ENCODE assay signal across 8 cellular contexts in genomic region chr9:94783121-94783664, GRCh38. TPM values are rescaled to one million over a fixed set of nuclear protein-coding genes. Genes with fewer than 3 reads are reported as not detected.
DNase-seq lines count a peak whose midpoint lies in the region; ATAC-seq and TF ChIP-seq lines count a peak whose summit lies in the region.

No MANE protein-coding gene starts in this region.

- WGBS in tibial nerve, 2 donors = 39 to 44% methylated on average over 14 of the region's 14 CpGs

- H3K27me3 ChIP-seq in CD4-positive, alpha-beta T cell (ENCODE audit: control insufficient read depth, insufficient read depth, low read length) = no peaks in the 10 kb centered on the region
- H3K27me3 ChIP-seq in naive thymus-derived CD4-positive, alpha-beta T cell (ENCODE audit: control insufficient read depth in 2 of 2, insufficient read depth in 2 of 2, low read length in 2 of 2) = no peaks in the 10 kb centered on the region
- no peaks in the 10 kb centered on the region for H3K27me3 ChIP-seq in tibial nerve

- CTCF ChIA-PET in CD4-positive, alpha-beta T cell (lab: Charles Lee) = interaction anchor here (0.6 to 1.1 kb wide), 2 partner anchors 99 to 344 kb away, joined by 3 to 5 read pairs; no protein-coding TSS in a partner anchor
- CTCF ChIA-PET in HEK293T (lab: Yijun Ruan, JAX) = interaction anchor here (0.7 to 1.2 kb wide), 2 partner anchors 12 to 345 kb away, joined by 3 read pairs; no protein-coding TSS in a partner anchor
- CTCF ChIA-PET in naive thymus-derived CD4-positive, alpha-beta T cell (lab: Charles Lee) = interaction anchor here (0.8 to 4.2 kb wide), 3 partner anchors 345 to 348 kb away, joined by 4 to 23 read pairs (median 8); no protein-coding TSS in a partner anchor

- no peaks in the 10 kb centered on the region for H3K9me3 Mint-ChIP-seq in CD4-positive, alpha-beta T cell
- no peaks in the 10 kb centered on the region for H3K9me3 Mint-ChIP-seq in naive thymus-derived CD4-positive, alpha-beta T cell

- H3K4me1 Mint-ChIP-seq in CD4-positive, alpha-beta T cell (ENCODE audit: low read depth) = peaks cover 13% of the 10 kb centered on the region
- H3K4me1 Mint-ChIP-seq in naive thymus-derived CD4-positive, alpha-beta T cell = peaks cover 0 to 14% (median 6%) of the 10 kb centered on the region in 7 donors

- TF ChIP-seq EP300 in tibial nerve (IDR thresholded peaks at IDR 0.05) = peak in 1 of 2 donors; percentile 70

- no peak for TF ChIP-seq POLR2A in tibial nerve (IDR thresholded peaks at IDR 0.05)

- intact Hi-C loops in CD4-positive, alpha-beta T cell (cut with DNase I, micrococcal nuclease) = loop anchor here (1.0 to 10.0 kb wide), 4 partner anchors 135 to 1432 kb away; no protein-coding TSS in a partner anchor
- intact Hi-C loops in naive thymus-derived CD4-positive, alpha-beta T cell (cut with micrococcal nuclease) = loop anchor here (1.0 to 10.0 kb wide), 5 partner anchors 135 to 1432 kb away; no protein-coding TSS in a partner anchor

- POLR2A ChIA-PET in CD4-positive, alpha-beta T cell (lab: Charles Lee) = interaction anchor here (1.2 kb wide), 1 partner anchor 154 kb away, joined by 3 read pairs; no protein-coding TSS in a partner anchor
- POLR2A ChIA-PET in HEK293T (lab: Yijun Ruan, JAX) = no interaction called here
- POLR2A ChIA-PET in naive thymus-derived CD4-positive, alpha-beta T cell (lab: Charles Lee) = interaction anchor here (0.7 kb wide), 1 partner anchor 345 kb away, joined by 3 read pairs; no protein-coding TSS in a partner anchor

- H3K4me1 ChIP-seq in naive thymus-derived CD4-positive, alpha-beta T cell (ENCODE audit: control insufficient read depth in 2 of 2, insufficient read depth in 2 of 2, low read length in 2 of 2) = no peaks in the 10 kb centered on the region
- peaks cover 0 to 39% (median 12%) of the 10 kb centered on the region in 4 donors for H3K4me1 ChIP-seq in tibial nerve

- DNase-seq in CD4-positive, alpha-beta T cell = peak in 9 of 10 experiments; percentile 3 to 37 (median 22)
- DNase-seq in HEK293T (ENCODE audit: extremely low spot score) (peak; percentile 67), NCI-H526 treated with DMSO at 0.1 percent for 48 hours (lab: John Stamatoyannopoulos, UW) (peak; percentile 84), activated T-cell treated with anti-CD3 and anti-CD28 coated beads for 24 hours (ENCODE audit: low read depth) (peak; percentile 24), fibroblast of gingiva (ENCODE audit: low read depth) (peak; percentile 100), tibial nerve (ENCODE audit: low spot score in 2 of 2) (peak; percentile 50 to 83)
- peak in 6 of 9 donors; percentile 10 to 31 (median 20) for DNase-seq in naive thymus-derived CD4-positive, alpha-beta T cell

- no peaks in the 10 kb centered on the region for H3K9me3 ChIP-seq in CD4-positive, alpha-beta T cell (ENCODE audit: control insufficient read depth, low read length)
- no peaks in the 10 kb centered on the region for H3K9me3 ChIP-seq in naive thymus-derived CD4-positive, alpha-beta T cell (ENCODE audit: control insufficient read depth in 2 of 3, low read length in 3 of 3)
- no peaks in the 10 kb centered on the region for H3K9me3 ChIP-seq in tibial nerve

- H3K27ac Mint-ChIP-seq in CD4-positive, alpha-beta T cell = no peak overlapping the region
- no peak overlapping the region for H3K27ac Mint-ChIP-seq in naive thymus-derived CD4-positive, alpha-beta T cell

- no peaks in the 10 kb centered on the region for H3K36me3 Mint-ChIP-seq in CD4-positive, alpha-beta T cell (ENCODE audit: low read depth)
- peaks cover 0 to 6% (median 3%) of the 10 kb centered on the region in 5 donors for H3K36me3 Mint-ChIP-seq in naive thymus-derived CD4-positive, alpha-beta T cell

- H3K4me3 Mint-ChIP-seq in CD4-positive, alpha-beta T cell = no peak overlapping the region
- H3K4me3 Mint-ChIP-seq in naive thymus-derived CD4-positive, alpha-beta T cell = no peak overlapping the region

- H3K27ac ChIP-seq in CD4-positive, alpha-beta T cell (ENCODE audit: low read depth, low read length) = no peak overlapping the region
- no peak overlapping the region for H3K27ac ChIP-seq in naive thymus-derived CD4-positive, alpha-beta T cell (ENCODE audit: low read depth, low read length)
- H3K27ac ChIP-seq in tibial nerve = peak overlapping the region; percentile 52 to 79 (median 70)

- ATAC-seq in CD4-positive, alpha-beta T cell (ENCODE audit: poor library complexity) = no peak
- ATAC-seq in naive thymus-derived CD4-positive, alpha-beta T cell = peak; percentile 61
- no peak for ATAC-seq in HG02571 (IDR thresholded peaks at IDR 0.05; ENCODE audit: unreplicated experiment)

- H3K36me3 ChIP-seq in naive thymus-derived CD4-positive, alpha-beta T cell (ENCODE audit: control insufficient read depth in 2 of 3, insufficient read depth in 3 of 3, low read length in 3 of 3) = no peaks in the 10 kb centered on the region
- H3K36me3 ChIP-seq in tibial nerve = no peaks in the 10 kb centered on the region

- TF ChIP-seq CTCF in CD4-positive, alpha-beta T cell (IDR thresholded peaks at IDR 0.05) = peak; percentile 72
- TF ChIP-seq CTCF in tibial nerve (IDR thresholded peaks at IDR 0.05) = peak; percentile 37 to 81 (median 64)

- H3K27me3 Mint-ChIP-seq in CD4-positive, alpha-beta T cell = no peaks in the 10 kb centered on the region
- H3K27me3 Mint-ChIP-seq in naive thymus-derived CD4-positive, alpha-beta T cell = no peaks in the 10 kb centered on the region

- no peak overlapping the region for H3K4me3 ChIP-seq in naive thymus-derived CD4-positive, alpha-beta T cell (ENCODE audit: low read length)
- H3K4me3 ChIP-seq in tibial nerve = no peak overlapping the region

TF ChIP-seq in HEK293T, 16 proteins besides CTCF, POLR2A, EP300 and RAD21:
- TF ChIP-seq L3MBTL2 (conservative IDR thresholded peaks at IDR 0.05) (no peak), LEF1 (IDR thresholded peaks at IDR 0.05; ENCODE audit: borderline replicate concordance) (no peak), ZNF384 (IDR thresholded peaks at IDR 0.05) (no peak), PKNOX1 (IDR thresholded peaks at IDR 0.05) (no peak), FOXM1 (IDR thresholded peaks at IDR 0.05; ENCODE audit: borderline replicate concordance) (no peak), CTBP1 (IDR thresholded peaks at IDR 0.05; ENCODE audit: borderline replicate concordance) (no peak), ELF4 (IDR thresholded peaks at IDR 0.05) (no peak), FOXA1 (IDR thresholded peaks at IDR 0.05) (no peak)

RNA-seq across cellular contexts. Expression of gene AOPEP, which starts 56.7 kb away (rescaled TPM):
- total RNA-seq in CD4-positive, alpha-beta T cell = 1 to 10 TPM; 6.9 to 7.0 TPM
- 10 to 100 TPM; 11.0 to 19.0 (median 14.9) TPM for total RNA-seq in naive thymus-derived CD4-positive, alpha-beta T cell
- 1 to 10 TPM; 5.7 to 6.0 TPM for polyA plus RNA-seq in naive thymus-derived CD4-positive, alpha-beta T cell
- total RNA-seq in tibial nerve = 100 to 1,000 TPM; 236 to 323 (median 265) TPM

Comparison
In these comparisons a context has a peak if more than half of its experiments do, and no peak if none do; other contexts are left out.
1. DNase-seq: peak in every context shown above with its lines; median percentile 100 in fibroblast of gingiva; 84 in NCI-H526 treated with DMSO at 0.1 percent for 48 hours; 67 in HEK293T; 66 in tibial nerve; 24 in activated T-cell treated with anti-CD3 and anti-CD28 coated beads for 24 hours; 22 in CD4-positive, alpha-beta T cell; 20 in naive thymus-derived CD4-positive, alpha-beta T cell.
2. H3K27ac ChIP-seq: peak in tibial nerve (4 of 4); none in CD4-positive, alpha-beta T cell (single experiment) and naive thymus-derived CD4-positive, alpha-beta T cell (single experiment).
3. RNA of gene AOPEP, which starts 56.7 kb away (total RNA-seq): 236 to 323 TPM in tibial nerve; 11.0 to 19.0 TPM in naive thymus-derived CD4-positive, alpha-beta T cell and 6.9 to 7.0 TPM in CD4-positive, alpha-beta T cell; every median in the first group is over 10 times any median in the second.